ENCODE assay signal across 29 cellular contexts in the genomic region with DNA sequence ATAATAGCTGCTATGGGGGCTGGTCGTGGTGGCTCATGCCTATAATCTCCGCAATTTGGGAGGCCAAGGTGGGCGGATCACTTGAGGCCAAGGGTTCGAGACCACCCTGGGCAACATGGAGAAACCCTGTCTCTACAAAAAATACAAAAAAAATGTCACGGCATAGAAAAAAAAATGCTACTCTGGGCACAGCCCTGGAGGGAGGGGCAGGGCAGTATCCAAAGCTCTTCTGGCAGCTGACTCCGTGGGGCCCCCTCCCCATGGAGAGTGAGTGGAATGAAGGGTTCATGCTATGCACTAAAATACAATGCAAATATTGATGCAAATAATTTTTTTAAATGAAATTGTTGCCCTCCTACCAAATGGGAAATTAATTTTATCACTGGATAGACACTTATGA.
DNase-seq lines count a peak whose midpoint lies in the region; ATAC-seq, FAIRE-seq and TF ChIP-seq lines count a peak whose summit lies in the region.
"Had no signal": no experiment of that assay in that cellular context is flagged by ENCODE, and none has a peak within 500 bp of the region (broad histone marks: within the 10 kb centered on the region; RNA-seq: fewer than 3 reads in every experiment).

No MANE protein-coding gene starts in this region.

- peaks cover 34% of the 10 kb centered on the region for H3F3A ChIP-seq in neural progenitor cell (ENCODE audit: low read depth)

- FAIRE-seq in HepG2 (lab: Jason Lieb, UNC): no peak
- FAIRE-seq: H54 had no signal

- H3K9me3 ChIP-seq in neural progenitor cell (ENCODE audit: low read depth): no peaks in the 10 kb centered on the region
- no peaks in the 10 kb centered on the region for H3K9me3 ChIP-seq in sigmoid colon
- H3K9me3 ChIP-seq in HepG2 (ENCODE audit: low read length): peaks cover 13% of the 10 kb centered on the region; the same call in 1 of the 2 replicates
- H3K9me3 ChIP-seq: ascending aorta, gastroesophageal sphincter, neutrophil, prostate gland, tibial artery had no signal

- CTCF ChIA-PET in activated CD4-positive, alpha-beta T cell treated with anti-CD3 and anti-CD28 coated beads for 36 hours (lab: Charles Lee): no interaction called here
- CTCF ChIA-PET in HEK293T (lab: Yijun Ruan, JAX): no interaction called here
- CTCF ChIA-PET in HepG2 (lab: Yijun Ruan, JAX; ENCODE audit: low intra/inter-chr PET ratio, low total read pairs): no interaction called here

- H3K27ac ChIP-seq in neural progenitor cell: no peak overlapping the region
- no peak overlapping the region for H3K27ac ChIP-seq in sigmoid colon
- no peak overlapping the region for H3K27ac ChIP-seq in HepG2 (ENCODE audit: extremely low read length, insufficient read depth, low read length)
- H3K27ac ChIP-seq: ascending aorta, HL-60, neutrophil, prostate gland, tibial artery had no signal

- TF ChIP-seq EP300 in sigmoid colon (IDR thresholded peaks at IDR 0.05): no peak
- no peak for TF ChIP-seq EP300 in HepG2 (IDR thresholded peaks at IDR 0.05; ENCODE audit: low read depth in 2 of 2, low read length in 2 of 2)
- TF ChIP-seq EP300 in HepG2 (CRISPR knock-in tag; IDR thresholded peaks at IDR 0.05; ENCODE audit: borderline replicate concordance): no peak

- H3K4me1 ChIP-seq in neural progenitor cell (no peaks in the 10 kb centered on the region), sigmoid colon (peaks cover 0 to 10% (median 8%) of the 10 kb centered on the region in 4 donors), HepG2 (ENCODE audit: insufficient read depth, low read length) (peaks cover 9% of the 10 kb centered on the region)
- H3K4me1 ChIP-seq: ascending aorta, prostate gland had no signal

- H3K4me2 ChIP-seq in neural progenitor cell: no peak overlapping the region
- no peak overlapping the region for H3K4me2 ChIP-seq in HepG2 (ENCODE audit: low read depth, low read length)

- no TSS peak for BruUV-seq in HepG2 (replicated peaks; lab: Mats Ljungman, UMichigan)

- DNase-seq in activated CD4-positive, alpha-beta T cell treated with anti-CD3 and anti-CD28 coated beads, Interleukin-2, amount 10 ng/mL, durations not matched to agents 24 days and 14 days: no peak
- DNase-seq in activated CD4-positive, alpha-beta T cell treated with anti-CD3 and anti-CD28 coated beads for 36 hours: no peak
- no peak for DNase-seq in HFFc6
- no peak for DNase-seq in chondrocyte (ENCODE audit: low spot score)
- DNase-seq in neural progenitor cell (ENCODE audit: low spot score): no peak
- no peak for DNase-seq in HEK293T (ENCODE audit: extremely low spot score)
- DNase-seq in sigmoid colon: no peak
- no peak for DNase-seq in HepG2 (ENCODE audit: low spot score)
- DNase-seq: 8988T; activated CD4-positive, alpha-beta T cell treated with anti-CD3 and anti-CD28 coated beads, Interleukin-2, amount 50 U/mL, for 48 hours; activated T-cell treated with anti-CD3 and anti-CD28 coated beads for 4 hours; Calu3; hippocampal formation; midbrain; NCI-H1048; NCI-H187; NCI-H748 treated with DMSO at 0.1 percent for 48 hours; stomach; T1000; tibial artery had no signal

- H2AFZ ChIP-seq in neural progenitor cell (replicated peaks): no peak overlapping the region
- no peak overlapping the region for H2AFZ ChIP-seq in HepG2 (ENCODE audit: low read length)

- peak overlapping the region; percentile 17 for H3K4me3 Mint-ChIP-seq in activated CD4-positive, alpha-beta T cell treated with anti-CD3 and anti-CD28 coated beads, Interleukin-2, amount 10 ng/mL, durations not matched to agents 24 days and 14 days
- no peak overlapping the region for H3K4me3 Mint-ChIP-seq in activated CD4-positive, alpha-beta T cell treated with anti-CD3 and anti-CD28 coated beads for 36 hours
- H3K4me3 Mint-ChIP-seq in HFFc6: 0 out of 2 replicates have a peak overlapping the region, but pooled peaks have one; percentile 32
- peak overlapping the region; percentile 19 for H3K4me3 Mint-ChIP-seq in chondrocyte (ENCODE audit: unreplicated experiment)
- H3K4me3 Mint-ChIP-seq in neural progenitor cell: peak overlapping the region; percentile 33

- H3K36me3 Mint-ChIP-seq in activated CD4-positive, alpha-beta T cell treated with anti-CD3 and anti-CD28 coated beads, Interleukin-2, amount 10 ng/mL, durations not matched to agents 24 days and 14 days (ENCODE audit: low read depth): peaks cover 2% of the 10 kb centered on the region
- no peaks in the 10 kb centered on the region for H3K36me3 Mint-ChIP-seq in activated CD4-positive, alpha-beta T cell treated with anti-CD3 and anti-CD28 coated beads for 36 hours (ENCODE audit: low read depth)
- H3K36me3 Mint-ChIP-seq in HFFc6 (ENCODE audit: low read depth) (peaks cover 13% of the 10 kb centered on the region), chondrocyte (ENCODE audit: low read depth) (peaks cover 1% of the 10 kb centered on the region), neural progenitor cell (peaks cover 3% of the 10 kb centered on the region)

- TF ChIP-seq RAD21 in HepG2 (CRISPR knock-in tag; IDR thresholded peaks at IDR 0.05): no peak

- no peaks in the 10 kb centered on the region for H4K20me1 ChIP-seq in neural progenitor cell (ENCODE audit: low read depth)
- H4K20me1 ChIP-seq in HepG2 (ENCODE audit: insufficient read depth, low read length): no peaks in the 10 kb centered on the region

- peaks cover 13% of the 10 kb centered on the region for H3K4me1 Mint-ChIP-seq in activated CD4-positive, alpha-beta T cell treated with anti-CD3 and anti-CD28 coated beads, Interleukin-2, amount 10 ng/mL, durations not matched to agents 24 days and 14 days
- H3K4me1 Mint-ChIP-seq in activated CD4-positive, alpha-beta T cell treated with anti-CD3 and anti-CD28 coated beads for 36 hours: peaks cover 10% of the 10 kb centered on the region
- H3K4me1 Mint-ChIP-seq in HFFc6 (ENCODE audit: low read depth) (peaks cover 11% of the 10 kb centered on the region; the same call in 1 of the 2 replicates), chondrocyte (ENCODE audit: low read depth) (peaks cover 9% of the 10 kb centered on the region), neural progenitor cell (peaks cover 16% of the 10 kb centered on the region)

- H3K4me3 ChIP-seq in neural progenitor cell (no peak overlapping the region), sigmoid colon (no peak overlapping the region), HepG2 (replicated peaks in 1 of 3; ENCODE audit: insufficient read depth in 1 of 3, low read depth in 2 of 3, low read length in 3 of 3) (no peak overlapping the region)
- H3K4me3 ChIP-seq: prostate gland had no signal

- peaks cover 4% of the 10 kb centered on the region for H3K9me3 Mint-ChIP-seq in activated CD4-positive, alpha-beta T cell treated with anti-CD3 and anti-CD28 coated beads, Interleukin-2, amount 10 ng/mL, durations not matched to agents 24 days and 14 days
- peaks cover 2% of the 10 kb centered on the region for H3K9me3 Mint-ChIP-seq in activated CD4-positive, alpha-beta T cell treated with anti-CD3 and anti-CD28 coated beads for 36 hours (ENCODE audit: low read depth)
- H3K9me3 Mint-ChIP-seq in HFFc6: peaks cover 14% of the 10 kb centered on the region
- H3K9me3 Mint-ChIP-seq in chondrocyte (ENCODE audit: low read depth): peaks cover 6% of the 10 kb centered on the region
- H3K9me3 Mint-ChIP-seq in neural progenitor cell: peaks cover 20% of the 10 kb centered on the region

- WGBS in sigmoid colon, 2 donors: 93 to 95% methylated on average over 6 of the region's 6 CpGs
- 54% methylated on average over 6 of the region's 6 CpGs for WGBS in HepG2 (ENCODE audit: low lambda C conversion rate)

- H3K9ac ChIP-seq in neural progenitor cell: no peak overlapping the region
- H3K9ac ChIP-seq in HepG2 (ENCODE audit: insufficient read depth, low read depth, low read length): no peak overlapping the region

- TF ChIP-seq POLR2A in sigmoid colon (IDR thresholded peaks at IDR 0.05): no peak
- TF ChIP-seq POLR2A in HepG2 (IDR thresholded peaks at IDR 0.05; ENCODE audit: insufficient read depth in 1 of 2, low read depth in 2 of 2, low read length in 2 of 2): no peak

- intact Hi-C loops in activated CD4-positive, alpha-beta T cell treated with anti-CD3 and anti-CD28 coated beads, Interleukin-2, amount 10 ng/mL, durations not matched to agents 24 days and 14 days (cut with micrococcal nuclease): no loop called here
- intact Hi-C loops in activated CD4-positive, alpha-beta T cell treated with anti-CD3 and anti-CD28 coated beads for 36 hours (cut with DNase I, micrococcal nuclease): no loop called here
- intact Hi-C loops in sigmoid colon (cut with DNase I) (loop anchor here (5.0 kb wide), 1 partner anchor 79 kb away; a partner anchor contains a TSS), HepG2 (cut with micrococcal nuclease; ENCODE audit: unreplicated experiment) (no loop called here)

- in situ Hi-C loops in HepG2 (cut with HindIII; ENCODE audit: extremely low pct_ligation_motif_present, low pct_unique_long_range_greater_than_20kb): no loop called here

- H3K27me3 ChIP-seq in neural progenitor cell (peaks cover 27% of the 10 kb centered on the region), sigmoid colon (no peaks in the 10 kb centered on the region), HepG2 (ENCODE audit: control insufficient read depth in 1 of 2, insufficient read depth in 2 of 2, low read length in 2 of 2) (peaks cover 0 to 35% of the 10 kb centered on the region in 2 experiments; a peak in 3 of 5 replicates)
- H3K27me3 ChIP-seq: ascending aorta, gastroesophageal sphincter, tibial artery had no signal

- H3K27ac Mint-ChIP-seq in activated CD4-positive, alpha-beta T cell treated with anti-CD3 and anti-CD28 coated beads, Interleukin-2, amount 10 ng/mL, durations not matched to agents 24 days and 14 days: no peak overlapping the region
- no peak overlapping the region for H3K27ac Mint-ChIP-seq in activated CD4-positive, alpha-beta T cell treated with anti-CD3 and anti-CD28 coated beads for 36 hours
- no peak overlapping the region for H3K27ac Mint-ChIP-seq in HFFc6
- no peak overlapping the region for H3K27ac Mint-ChIP-seq in chondrocyte (ENCODE audit: unreplicated experiment)
- no peak overlapping the region for H3K27ac Mint-ChIP-seq in neural progenitor cell
- H3K27ac Mint-ChIP-seq: dendritic cell treated with granulocyte-macrophage colony-stimulating factor and Interleukin-4, amounts not matched to agents 40 ng/mL and 50 ng/mL, for 4 days had no signal

- H3K36me3 ChIP-seq in neural progenitor cell (no peaks in the 10 kb centered on the region), sigmoid colon (no peaks in the 10 kb centered on the region), HepG2 (replicated peaks in 1 of 2; ENCODE audit: control insufficient read depth in 1 of 2, insufficient read depth in 2 of 2, low read length in 2 of 2) (no peaks in the 10 kb centered on the region)
- H3K36me3 ChIP-seq: ascending aorta, gastroesophageal sphincter, neutrophil, prostate gland, stomach, tibial artery had no signal

- POLR2A ChIA-PET in activated CD4-positive, alpha-beta T cell treated with anti-CD3 and anti-CD28 coated beads for 36 hours (lab: Charles Lee): no interaction called here
- POLR2A ChIA-PET in HEK293T (lab: Yijun Ruan, JAX): no interaction called here
- POLR2A ChIA-PET in HepG2 (lab: Yijun Ruan, JAX): no interaction called here

- H3K79me2 ChIP-seq in neural progenitor cell (ENCODE audit: low read depth) (no peaks in the 10 kb centered on the region), HepG2 (ENCODE audit: insufficient read depth, low read length) (no peaks in the 10 kb centered on the region)

- peaks cover 28% of the 10 kb centered on the region for H3K27me3 Mint-ChIP-seq in activated CD4-positive, alpha-beta T cell treated with anti-CD3 and anti-CD28 coated beads, Interleukin-2, amount 10 ng/mL, durations not matched to agents 24 days and 14 days
- H3K27me3 Mint-ChIP-seq in activated CD4-positive, alpha-beta T cell treated with anti-CD3 and anti-CD28 coated beads for 36 hours: peaks cover 10% of the 10 kb centered on the region
- H3K27me3 Mint-ChIP-seq in HFFc6 (ENCODE audit: insufficient read depth): peaks cover under 1% of the 10 kb centered on the region
- no peaks in the 10 kb centered on the region for H3K27me3 Mint-ChIP-seq in chondrocyte (ENCODE audit: low read depth)
- peaks cover 8% of the 10 kb centered on the region for H3K27me3 Mint-ChIP-seq in neural progenitor cell (ENCODE audit: insufficient read depth, low read depth)

- no peak for ATAC-seq in activated CD4-positive, alpha-beta T cell treated with anti-CD3 and anti-CD28 coated beads for 36 hours
- no peak for ATAC-seq in HepG2
- ATAC-seq: gastroesophageal sphincter, left lobe of liver, SK-N-SH treated with all-trans-retinoic acid at 6 μM for 48 hours had no signal

- no peak for TF ChIP-seq CTCF in HFFc6 (IDR thresholded peaks at IDR 0.05)
- TF ChIP-seq CTCF in chondrocyte (IDR thresholded peaks at IDR 0.05): no peak
- no peak for TF ChIP-seq CTCF in neural progenitor cell (IDR thresholded peaks at IDR 0.05)
- TF ChIP-seq CTCF in sigmoid colon (IDR thresholded peaks at IDR 0.05): no peak
- TF ChIP-seq CTCF in HepG2 (CRISPR knock-in tag; IDR thresholded peaks at IDR 0.05): no peak
